ENCODE assay signal across 8 cellular contexts in the genomic region with DNA sequence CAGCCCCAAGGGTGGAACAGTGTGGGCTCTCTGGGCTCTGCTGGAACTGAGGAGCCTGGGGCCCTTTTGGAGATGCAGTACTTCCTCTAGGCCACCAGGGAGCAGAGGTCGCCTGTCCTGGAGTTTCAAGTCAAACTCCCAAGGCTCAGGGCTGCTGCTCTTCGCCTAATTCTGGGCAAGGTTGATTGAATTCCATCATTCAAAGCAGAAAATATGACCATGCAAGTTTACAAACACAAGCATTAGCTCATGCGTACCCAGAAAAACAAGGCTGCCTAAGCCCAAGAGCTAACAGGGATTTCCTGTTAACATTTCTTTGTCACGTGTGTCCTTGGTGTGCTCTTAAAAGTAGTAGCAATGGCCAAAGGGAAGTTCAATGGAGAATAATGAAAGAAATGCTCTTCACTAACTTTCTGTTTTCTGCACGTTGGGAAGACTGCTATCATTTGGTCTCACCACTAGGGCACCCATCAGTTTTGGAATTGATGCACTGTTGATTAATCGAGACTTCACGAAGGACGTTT. TPM values are rescaled to one million over a fixed set of nuclear protein-coding genes. Genes with fewer than 3 reads are reported as not detected.
DNase-seq lines count a peak whose midpoint lies in the region; ATAC-seq, FAIRE-seq and TF ChIP-seq lines count a peak whose summit lies in the region.

No MANE protein-coding gene starts in this region.

- CTCF ChIA-PET in Caco-2 (lab: Charles Lee) (interaction anchor here (0.6 to 0.7 kb wide), 3 partner anchors 123 to 1108 kb away, joined by 3 to 4 read pairs (median 3); no protein-coding TSS in a partner anchor), PC-9 (lab: Charles Lee) (no interaction called here)

- no peaks in the 10 kb centered on the region for H4K20me1 ChIP-seq in PC-9 (ENCODE audit: insufficient read depth)

- no peak overlapping the region for H3K4me2 ChIP-seq in PC-9

- no peak overlapping the region for H2AFZ ChIP-seq in PC-9

- H3K27ac Mint-ChIP-seq in Caco-2 (ENCODE audit: unreplicated experiment), result no peak overlapping the region
- no peak overlapping the region for H3K27ac Mint-ChIP-seq in activated T-helper 1 cell treated with anti-CD3 and anti-CD28 coated beads, Interleukin-12 subunit alpha, Interleukin-12 subunit beta, Interleukin-2, Interleukin-4 antibody, amounts not matched to agents 30 ng/mL and 10 ng/mL and 1 ng/mL, durations not matched to agents 14 hours and 24 hours and 36 hours

- H3K9me3 ChIP-seq in Caco-2 (no peaks in the 10 kb centered on the region), PC-9 (ENCODE audit: insufficient read depth, low read depth) (no peaks in the 10 kb centered on the region)

- no peaks in the 10 kb centered on the region for H3K4me1 Mint-ChIP-seq in Caco-2 (ENCODE audit: low read depth, unreplicated experiment)
- H3K4me1 Mint-ChIP-seq in activated T-helper 1 cell treated with anti-CD3 and anti-CD28 coated beads, Interleukin-12 subunit alpha, Interleukin-12 subunit beta, Interleukin-2, Interleukin-4 antibody, amounts not matched to agents 30 ng/mL and 10 ng/mL and 1 ng/mL, durations not matched to agents 14 hours and 24 hours and 36 hours (ENCODE audit: low read depth), result no peaks in the 10 kb centered on the region

- no peak for FAIRE-seq in urothelium cell line (lab: Jason Lieb, UNC)

- H3K4me3 Mint-ChIP-seq in Caco-2 (ENCODE audit: unreplicated experiment), result no peak overlapping the region
- H3K4me3 Mint-ChIP-seq in activated T-helper 1 cell treated with anti-CD3 and anti-CD28 coated beads, Interleukin-12 subunit alpha, Interleukin-12 subunit beta, Interleukin-2, Interleukin-4 antibody, amounts not matched to agents 30 ng/mL and 10 ng/mL and 1 ng/mL, durations not matched to agents 14 hours and 24 hours and 36 hours, result no peak overlapping the region

- H3K27ac ChIP-seq in PC-9, result no peak overlapping the region

- intact Hi-C loops in Caco-2 (cut with micrococcal nuclease; ENCODE audit: unreplicated experiment), result loop anchor here (1.0 to 10.0 kb wide), 5 partner anchors 96 to 284 kb away; no protein-coding TSS in a partner anchor
- intact Hi-C loops in PC-9 (cut with micrococcal nuclease; ENCODE audit: unreplicated experiment), result loop anchor here (2.0 kb wide), 1 partner anchor 250 kb away; no protein-coding TSS in a partner anchor
- intact Hi-C loops in activated T-helper 1 cell treated with anti-CD3 and anti-CD28 coated beads, Interleukin-12 subunit alpha, Interleukin-12 subunit beta, Interleukin-2, Interleukin-4 antibody, amounts not matched to agents 30 ng/mL and 10 ng/mL and 1 ng/mL, durations not matched to agents 14 hours and 24 hours and 36 hours (cut with micrococcal nuclease), result loop anchor here (1.0 to 2.0 kb wide), 3 partner anchors 211 to 278 kb away; no protein-coding TSS in a partner anchor

- no TSS peak for BruUV-seq in Caco-2 (replicated peaks; lab: Mats Ljungman, UMichigan)
- BruUV-seq in PC-9 (replicated peaks; lab: Mats Ljungman, UMichigan), result no TSS peak

- peaks cover 3% of the 10 kb centered on the region for H3K27me3 Mint-ChIP-seq in Caco-2 (ENCODE audit: insufficient read depth, unreplicated experiment)
- peaks cover 9% of the 10 kb centered on the region for H3K27me3 Mint-ChIP-seq in activated T-helper 1 cell treated with anti-CD3 and anti-CD28 coated beads, Interleukin-12 subunit alpha, Interleukin-12 subunit beta, Interleukin-2, Interleukin-4 antibody, amounts not matched to agents 30 ng/mL and 10 ng/mL and 1 ng/mL, durations not matched to agents 14 hours and 24 hours and 36 hours (ENCODE audit: insufficient read depth)

- H3K9me3 Mint-ChIP-seq in Caco-2 (ENCODE audit: unreplicated experiment), result no peaks in the 10 kb centered on the region
- H3K9me3 Mint-ChIP-seq in activated T-helper 1 cell treated with anti-CD3 and anti-CD28 coated beads, Interleukin-12 subunit alpha, Interleukin-12 subunit beta, Interleukin-2, Interleukin-4 antibody, amounts not matched to agents 30 ng/mL and 10 ng/mL and 1 ng/mL, durations not matched to agents 14 hours and 24 hours and 36 hours, result no peaks in the 10 kb centered on the region

- DNase-seq in Caco-2 (peak; percentile 62 to 67), PC-9 (peak in 1 of 2 experiments; percentile 38), fibroblast of villous mesenchyme (ENCODE audit: low read depth) (peak; percentile 73), omental fat pad (ENCODE audit: low spot score) (no peak), urothelium cell line (ENCODE audit: low spot score) (peak; percentile 68)
- DNase-seq in activated T-helper 1 cell treated with anti-CD3 and anti-CD28 coated beads, Interleukin-12 subunit alpha, Interleukin-12 subunit beta, Interleukin-2, Interleukin-4 antibody, amounts not matched to agents 30 ng/mL and 10 ng/mL and 1 ng/mL, durations not matched to agents 14 hours and 24 hours and 36 hours (ENCODE audit: low spot score), result peak; percentile 28

- no peaks in the 10 kb centered on the region for H3K27me3 ChIP-seq in Caco-2 (replicated peaks; ENCODE audit: control insufficient read depth, insufficient read depth, low read length)
- no peaks in the 10 kb centered on the region for H3K27me3 ChIP-seq in PC-9 (ENCODE audit: insufficient read depth, low read depth)

- H3K4me1 ChIP-seq in Caco-2 (no peaks in the 10 kb centered on the region), PC-9 (replicated peaks; ENCODE audit: insufficient read depth) (no peaks in the 10 kb centered on the region; the same call in 1 of the 2 replicates)

- no peaks in the 10 kb centered on the region for H3K36me3 Mint-ChIP-seq in Caco-2 (ENCODE audit: insufficient read depth, unreplicated experiment)
- no peaks in the 10 kb centered on the region for H3K36me3 Mint-ChIP-seq in activated T-helper 1 cell treated with anti-CD3 and anti-CD28 coated beads, Interleukin-12 subunit alpha, Interleukin-12 subunit beta, Interleukin-2, Interleukin-4 antibody, amounts not matched to agents 30 ng/mL and 10 ng/mL and 1 ng/mL, durations not matched to agents 14 hours and 24 hours and 36 hours (ENCODE audit: low read depth)

- H3K36me3 ChIP-seq in Caco-2 (ENCODE audit: control insufficient read depth, insufficient read depth, low read length), result no peaks in the 10 kb centered on the region
- no peaks in the 10 kb centered on the region for H3K36me3 ChIP-seq in PC-9 (ENCODE audit: low read depth)

- TF ChIP-seq CTCF in Caco-2 (IDR thresholded peaks at IDR 0.05; ENCODE audit: insufficient read depth in 1 of 2, low read depth in 1 of 2, low read length in 1 of 2, severe bottlenecking in 1 of 2, unreplicated experiment in 1 of 2), result peak; percentile 83 to 92
- peak; percentile 77 for TF ChIP-seq CTCF in PC-9 (conservative IDR thresholded peaks at IDR 0.05)
- TF ChIP-seq CTCF in fibroblast of villous mesenchyme (IDR thresholded peaks at IDR 0.05; ENCODE audit: insufficient read depth, low read depth, low read length), result peak; percentile 83
- TF ChIP-seq CTCF in omental fat pad (IDR thresholded peaks at IDR 0.05), result peak in 1 of 3 donors; percentile 46

- H3K4me3 ChIP-seq in Caco-2 (ENCODE audit: low read depth, low read length), result no peak overlapping the region
- no peak overlapping the region for H3K4me3 ChIP-seq in PC-9
- no peak overlapping the region for H3K4me3 ChIP-seq in fibroblast of villous mesenchyme (ENCODE audit: low read depth, low read length)

- peak; percentile 84 for ATAC-seq in GM19372 (IDR thresholded peaks at IDR 0.05; ENCODE audit: low read depth, unreplicated experiment)
- peak; percentile 76 for ATAC-seq in HG03460 (IDR thresholded peaks at IDR 0.05; ENCODE audit: unreplicated experiment)
- peak; percentile 73 for ATAC-seq in omental fat pad (ENCODE audit: low FRiP score)

- H3K9me2 ChIP-seq in PC-9 (ENCODE audit: insufficient read depth), result no peaks in the 10 kb centered on the region

- no peaks in the 10 kb centered on the region for H3F3A ChIP-seq in PC-9 (ENCODE audit: insufficient read depth, low read depth)

- H3K79me2 ChIP-seq in PC-9 (ENCODE audit: low read depth), result no peaks in the 10 kb centered on the region

- POLR2A ChIA-PET in Caco-2 (lab: Charles Lee), result interaction anchor here (0.6 kb wide), 1 partner anchor 278 kb away, joined by 3 read pairs; no protein-coding TSS in a partner anchor
- POLR2A ChIA-PET in PC-9 (lab: Charles Lee; ENCODE audit: unreplicated experiment), result no interaction called here

RNA-seq across cellular contexts. Expression of a gene that starts 20.1 kb away (rescaled TPM):
- total RNA-seq in Caco-2 (2022) (0.09 TPM in 1 of 2 replicates, not detected in the other), PC-9 (2021) (0.63 and 0.73 TPM in 2 replicates), fibroblast of villous mesenchyme (under 0.01 and 0.32 TPM in 2 replicates), omental fat pad (10 to 100 TPM in 1 of 4 donors, under 1 TPM in 3; 0.56 to 22.4 (median 0.65) TPM)
- 0.10 TPM in 1 of 2 replicates, not detected in the other for total RNA-seq in activated T-helper 1 cell treated with anti-CD3 and anti-CD28 coated beads, Interleukin-12 subunit alpha, Interleukin-12 subunit beta, Interleukin-2, Interleukin-4 antibody, amounts not matched to agents 30 ng/mL and 10 ng/mL and 1 ng/mL, durations not matched to agents 14 hours and 24 hours and 36 hours

RNA-seq across cellular contexts. Expression of a gene that starts 34.1 kb away (rescaled TPM):
- total RNA-seq in Caco-2 (2022) (not detected in 2 replicates), PC-9 (2021) (0.15 and 0.23 TPM in 2 replicates), fibroblast of villous mesenchyme (not detected in 2 replicates), omental fat pad (1 to 10 TPM in 1 of 4 donors, not detected in 3; 1.1 TPM)
- not detected in 2 replicates for total RNA-seq in activated T-helper 1 cell treated with anti-CD3 and anti-CD28 coated beads, Interleukin-12 subunit alpha, Interleukin-12 subunit beta, Interleukin-2, Interleukin-4 antibody, amounts not matched to agents 30 ng/mL and 10 ng/mL and 1 ng/mL, durations not matched to agents 14 hours and 24 hours and 36 hours
